Comparison of ENCODE assay signal across 1 cellular context in the genomic region with DNA sequence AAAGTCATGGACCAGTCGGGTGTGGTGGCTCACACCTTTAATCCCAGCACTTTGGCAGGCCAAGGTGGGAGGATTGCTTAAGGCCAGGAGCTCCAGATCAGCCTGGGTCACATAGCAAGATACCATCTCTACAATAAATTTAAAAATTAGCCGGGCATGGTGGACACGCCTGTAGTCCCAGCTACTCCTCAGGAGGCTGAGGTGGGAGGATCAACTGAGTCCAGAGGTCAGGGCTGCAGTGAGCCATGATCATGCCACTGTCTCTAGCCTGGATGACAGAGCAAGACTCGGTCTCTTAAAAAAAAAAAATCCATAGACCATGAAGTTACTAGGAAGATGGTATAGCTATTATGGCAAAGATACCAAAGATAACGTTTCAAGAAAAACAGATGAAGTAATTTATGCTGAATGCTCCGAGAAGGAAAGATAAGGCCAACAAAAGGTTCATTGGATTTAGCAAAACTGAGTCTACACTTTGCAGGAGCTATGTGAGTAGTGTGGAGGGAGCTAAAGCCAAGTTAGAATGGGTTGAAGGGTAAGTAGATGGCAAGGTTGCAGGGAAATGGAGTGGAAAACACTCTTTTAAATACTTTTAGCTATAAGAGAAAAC.
TF ChIP-seq lines count a peak whose summit lies in the region.

No MANE protein-coding gene starts in this region.

TF ChIP-seq in SK-N-SH, 30 proteins besides CTCF, POLR2A, EP300 and RAD21:
- no peak for TF ChIP-seq SIN3A (IDR thresholded peaks at IDR 0.05; ENCODE audit: borderline replicate concordance, low read depth, low read length)
- no peak for TF ChIP-seq YY1 (IDR thresholded peaks at IDR 0.05; ENCODE audit: low read depth)
- TF ChIP-seq POLR2AphosphoS5 (IDR thresholded peaks at IDR 0.05; ENCODE audit: low read depth, low read length) = no peak
- TF ChIP-seq FOXM1 (IDR thresholded peaks at IDR 0.05; ENCODE audit: low read depth) = no peak
- TF ChIP-seq, protein P1, sequence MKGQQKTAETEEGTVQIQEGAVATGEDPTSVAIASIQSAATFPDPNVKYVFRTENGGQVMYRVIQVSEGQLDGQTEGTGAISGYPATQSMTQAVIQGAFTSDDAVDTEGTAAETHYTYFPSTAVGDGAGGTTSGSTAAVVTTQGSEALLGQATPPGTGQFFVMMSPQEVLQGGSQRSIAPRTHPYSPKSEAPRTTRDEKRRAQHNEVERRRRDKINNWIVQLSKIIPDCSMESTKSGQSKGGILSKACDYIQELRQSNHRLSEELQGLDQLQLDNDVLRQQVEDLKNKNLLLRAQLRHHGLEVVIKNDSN (IDR thresholded peaks at IDR 0.05; ENCODE audit: borderline replicate concordance, low read depth) = no peak
- TF ChIP-seq, protein P2, sequence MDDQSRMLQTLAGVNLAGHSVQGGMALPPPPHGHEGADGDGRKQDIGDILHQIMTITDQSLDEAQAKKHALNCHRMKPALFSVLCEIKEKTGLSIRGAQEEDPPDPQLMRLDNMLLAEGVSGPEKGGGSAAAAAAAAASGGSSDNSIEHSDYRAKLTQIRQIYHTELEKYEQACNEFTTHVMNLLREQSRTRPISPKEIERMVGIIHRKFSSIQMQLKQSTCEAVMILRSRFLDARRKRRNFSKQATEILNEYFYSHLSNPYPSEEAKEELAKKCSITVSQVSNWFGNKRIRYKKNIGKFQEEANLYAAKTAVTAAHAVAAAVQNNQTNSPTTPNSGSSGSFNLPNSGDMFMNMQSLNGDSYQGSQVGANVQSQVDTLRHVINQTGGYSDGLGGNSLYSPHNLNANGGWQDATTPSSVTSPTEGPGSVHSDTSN (IDR thresholded peaks at IDR 0.05) = no peak
